ENCODE assay signal across 15 cellular contexts in the genomic region with DNA sequence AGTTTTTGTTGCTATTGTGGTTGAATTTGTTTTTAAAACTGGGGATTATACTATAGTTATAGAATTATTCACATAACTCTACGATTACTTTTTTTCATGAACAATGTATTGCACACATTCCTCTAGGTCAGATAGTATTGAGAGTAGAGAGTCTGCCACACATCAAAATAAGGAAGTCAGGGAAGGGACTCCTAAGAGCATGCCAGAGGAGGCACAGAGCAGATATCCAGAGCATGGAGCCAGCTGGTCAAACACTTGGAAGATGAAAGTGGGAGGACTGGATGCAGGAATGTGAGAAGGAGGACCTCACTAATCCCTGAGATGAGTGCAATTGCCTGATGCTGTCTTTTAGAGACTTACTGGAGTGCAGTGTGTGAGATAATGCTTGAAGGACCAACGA. TPM values are rescaled to one million over a fixed set of nuclear protein-coding genes. Genes with fewer than 3 reads are reported as not detected.
DNase-seq lines count a peak whose midpoint lies in the region; ATAC-seq and TF ChIP-seq lines count a peak whose summit lies in the region.
"Had no signal": no experiment of that assay in that cellular context is flagged by ENCODE, and none has a peak within 500 bp of the region (broad histone marks: within the 10 kb centered on the region; RNA-seq: fewer than 3 reads in every experiment).

No MANE protein-coding gene starts in this region.

- H3K4me2 ChIP-seq in SK-N-SH (no peak overlapping the region), hepatocyte (no peak overlapping the region)

- H3K4me3 ChIP-seq in SK-N-SH (ENCODE audit: low read depth in 2 of 2, low read length in 1 of 2): no peak overlapping the region
- no peak overlapping the region for H3K4me3 ChIP-seq in hepatocyte
- H3K4me3 ChIP-seq in upper lobe of right lung: no peak overlapping the region
- H3K4me3 ChIP-seq in testis: no peak overlapping the region
- H3K4me3 ChIP-seq: SK-N-MC had no signal

- H2AFZ ChIP-seq in SK-N-SH (ENCODE audit: low read depth): no peak overlapping the region
- H2AFZ ChIP-seq in hepatocyte: no peak overlapping the region

- H3F3A ChIP-seq in SK-N-SH (replicated peaks; ENCODE audit: insufficient read depth): no peaks in the 10 kb centered on the region

- H3K27ac ChIP-seq in SK-N-SH (ENCODE audit: low read depth in 2 of 2, low read length in 1 of 2): no peak overlapping the region
- no peak overlapping the region for H3K27ac ChIP-seq in hepatocyte
- H3K27ac ChIP-seq in upper lobe of right lung: no peak overlapping the region
- H3K27ac ChIP-seq in testis: no peak overlapping the region
- H3K27ac ChIP-seq: SK-N-MC had no signal

- intact Hi-C loops in upper lobe of right lung (cut with DNase I): no loop called here
- intact Hi-C loops in testis (cut with DNase I; ENCODE audit: low total_unique reads): no loop called here

- DNase-seq in SK-N-SH (no peak), SKM-1 (lab: John Stamatoyannopoulos, UW; ENCODE audit: unreplicated experiment) (peak; percentile 38), hepatocyte (ENCODE audit: low spot score) (peak; percentile 3), upper lobe of right lung (no peak), testis (no peak), NCI-H2029 treated with DMSO at 0.1 percent for 48 hours (lab: John Stamatoyannopoulos, UW) (no peak)
- DNase-seq: AML-193; CD4-positive, CD25-positive, alpha-beta regulatory T cell; DMS79; NCI-H187 treated with DMSO at 0.1 percent for 48 hours; NCI-H2171; NCI-H446 treated with DMSO at 0.1 percent for 48 hours had no signal

- H4K20me1 ChIP-seq in SK-N-SH (ENCODE audit: insufficient read depth): no peaks in the 10 kb centered on the region
- H4K20me1 ChIP-seq in hepatocyte (ENCODE audit: insufficient read depth, poor library complexity, severe bottlenecking): no peaks in the 10 kb centered on the region

- H3K9me3 ChIP-seq in SK-N-SH (no peaks in the 10 kb centered on the region), hepatocyte (ENCODE audit: low read depth) (no peaks in the 10 kb centered on the region), upper lobe of right lung (no peaks in the 10 kb centered on the region), testis (no peaks in the 10 kb centered on the region)

- H3K36me3 ChIP-seq in SK-N-SH (replicated peaks in 1 of 2; ENCODE audit: control insufficient read depth in 1 of 2, insufficient read depth in 2 of 2, low read length in 1 of 2): no peaks in the 10 kb centered on the region
- no peaks in the 10 kb centered on the region for H3K36me3 ChIP-seq in hepatocyte (replicated peaks; ENCODE audit: insufficient read depth, low read depth)
- H3K36me3 ChIP-seq in upper lobe of right lung: no peaks in the 10 kb centered on the region
- no peaks in the 10 kb centered on the region for H3K36me3 ChIP-seq in testis (ENCODE audit: low read depth, missing control alignments)

- H3K79me2 ChIP-seq in SK-N-SH (ENCODE audit: insufficient read depth) (no peaks in the 10 kb centered on the region), hepatocyte (no peaks in the 10 kb centered on the region)

- TF ChIP-seq EP300 in SK-N-SH (IDR thresholded peaks at IDR 0.05; ENCODE audit: borderline replicate concordance in 1 of 2, low read depth in 1 of 2, low read length in 1 of 2): no peak

- no peak for TF ChIP-seq POLR2A in testis (IDR thresholded peaks at IDR 0.05)

- CTCF ChIA-PET in SK-N-SH (lab: Yijun Ruan, JAX): interaction anchor here (1.6 kb wide), 1 partner anchor 16 kb away, joined by 7 read pairs; no protein-coding TSS in a partner anchor

- TF ChIP-seq CTCF in SK-N-SH (IDR thresholded peaks at IDR 0.05): no peak
- no peak for TF ChIP-seq CTCF in hepatocyte (IDR thresholded peaks at IDR 0.05; ENCODE audit: poor library complexity)
- no peak for TF ChIP-seq CTCF in upper lobe of right lung (IDR thresholded peaks at IDR 0.05)
- TF ChIP-seq CTCF in testis (IDR thresholded peaks at IDR 0.05): no peak

- H3K9ac ChIP-seq in SK-N-SH: no peak overlapping the region

- H3K27me3 ChIP-seq in SK-N-SH (ENCODE audit: insufficient read depth): no peaks in the 10 kb centered on the region; the same call in 1 of the 2 replicates
- H3K27me3 ChIP-seq in hepatocyte: no peaks in the 10 kb centered on the region
- H3K27me3 ChIP-seq in upper lobe of right lung: no peaks in the 10 kb centered on the region
- H3K27me3 ChIP-seq in testis: no peaks in the 10 kb centered on the region

- ATAC-seq in SK-N-SH treated with all-trans-retinoic acid at 6 μM for 48 hours: peak; percentile 44
- ATAC-seq in upper lobe of right lung: peak; percentile 51
- no peak for ATAC-seq in GM21576 (IDR thresholded peaks at IDR 0.05; ENCODE audit: unreplicated experiment)

- H3K9me2 ChIP-seq in SK-N-SH (no peaks in the 10 kb centered on the region), hepatocyte (replicated peaks; ENCODE audit: insufficient read depth) (no peaks in the 10 kb centered on the region)

- POLR2A ChIA-PET in SK-N-SH (lab: Yijun Ruan, JAX): no interaction called here

- WGBS in SK-N-SH (ENCODE audit: low lambda C conversion rate): 21% methylated on average over 2 of the region's 2 CpGs
- WGBS in hepatocyte (ENCODE audit: low lambda C conversion rate, missing lambda C conversion rate): 43% methylated on average over 2 of the region's 2 CpGs
- WGBS in testis, 2 donors: 55 to 64% methylated on average over 2 of the region's 2 CpGs

- TF ChIP-seq RAD21 in SK-N-SH (IDR thresholded peaks at IDR 0.05; ENCODE audit: low read length): no peak

- H3K4me1 ChIP-seq in SK-N-SH (ENCODE audit: control insufficient read depth in 1 of 2, insufficient read depth in 2 of 2, low read depth in 1 of 2, low read length in 1 of 2) (no peaks in the 10 kb centered on the region), hepatocyte (ENCODE audit: insufficient read depth) (no peaks in the 10 kb centered on the region), upper lobe of right lung (no peaks in the 10 kb centered on the region), testis (no peaks in the 10 kb centered on the region)

TF ChIP-seq in SK-N-SH treated with all-trans-retinoic acid at 6 μM for 48 hours, 23 proteins besides CTCF, POLR2A, EP300 and RAD21 (continues in another document):
- TF ChIP-seq ZFP3 (CRISPR knock-in tag; IDR thresholded peaks at IDR 0.05) (no peak), CSDC2 (CRISPR knock-in tag; IDR thresholded peaks at IDR 0.05) (no peak), ISL1 (CRISPR knock-in tag; IDR thresholded peaks at IDR 0.05) (no peak)

TF ChIP-seq in SK-N-SH, 30 proteins besides CTCF, POLR2A, EP300 and RAD21:
- no peak for TF ChIP-seq RXRA (IDR thresholded peaks at IDR 0.05; ENCODE audit: borderline replicate concordance, low read depth)

RNA-seq across cellular contexts. Expression of gene RFX5, which starts 9.6 kb away (rescaled TPM):
- polyA plus RNA-seq in SK-N-SH (2012; rRNA removed): 29.1 and 49.0 TPM in 2 replicates
- polyA plus RNA-seq in SK-N-SH (2012; cell fraction: cytosol; rRNA removed): 31.1 and 32.7 TPM in 2 replicates
- polyA plus RNA-seq in SK-N-SH (2012; cell fraction: nucleus; rRNA removed): 70.3 and 111 TPM in 2 replicates
- 43.0 and 48.8 TPM in 2 replicates for total RNA-seq in hepatocyte
- 14.1 and 18.0 TPM in 2 replicates for polyA plus RNA-seq in hepatocyte
- 45.8 TPM for total RNA-seq in upper lobe of right lung
- 10 to 100 TPM; 18.8 to 19.8 TPM for total RNA-seq in testis
- 43.6 TPM for polyA plus RNA-seq in testis (ENCODE audit: insufficient read depth, low read depth, low replicate concordance)

RNA-seq across cellular contexts. Expression of gene SELENBP1, which starts 15.8 kb away (rescaled TPM):
- polyA plus RNA-seq in SK-N-SH (2012; rRNA removed): 0.11 and 0.16 TPM in 2 replicates
- 0.12 and 0.17 TPM in 2 replicates for polyA plus RNA-seq in SK-N-SH (2012; cell fraction: cytosol; rRNA removed)
- polyA plus RNA-seq in SK-N-SH (2012; cell fraction: nucleus; rRNA removed): 0.30 and 0.35 TPM in 2 replicates
- total RNA-seq in hepatocyte: 49.1 and 63.9 TPM in 2 replicates
- polyA plus RNA-seq in hepatocyte: 86.4 and 101 TPM in 2 replicates
- total RNA-seq in upper lobe of right lung: 321 TPM
- 10 to 100 TPM; 13.0 to 15.1 TPM for total RNA-seq in testis
- polyA plus RNA-seq in testis (ENCODE audit: insufficient read depth, low read depth, low replicate concordance): 31.8 TPM
- total RNA-seq: CD4-positive, CD25-positive, alpha-beta regulatory T cell had no signal
- polyA plus RNA-seq: CD4-positive, CD25-positive, alpha-beta regulatory T cell had no signal

RNA-seq across cellular contexts. Expression of gene PI4KB, which starts 29.5 kb away (rescaled TPM):
- polyA plus RNA-seq in SK-N-SH (2012; rRNA removed) (62.9 and 76.6 TPM in 2 replicates), hepatocyte (55.1 and 60.4 TPM in 2 replicates), testis (ENCODE audit: insufficient read depth, low read depth, low replicate concordance) (86.8 TPM)
- 37.1 and 54.0 TPM in 2 replicates for polyA plus RNA-seq in SK-N-SH (2012; cell fraction: cytosol; rRNA removed)
- polyA plus RNA-seq in SK-N-SH (2012; cell fraction: nucleus; rRNA removed): 90.1 and 105 TPM in 2 replicates
- total RNA-seq in hepatocyte (42.1 and 49.9 TPM in 2 replicates), upper lobe of right lung (65.0 TPM), testis (100 to 1,000 TPM in 1 of 2 donors, 10 to 100 TPM in 1; 87.9 to 103 TPM)

RNA-seq across cellular contexts. Expression of gene PSMB4, which starts 42.7 kb away (rescaled TPM):
- polyA plus RNA-seq in SK-N-SH (2012; rRNA removed) (716 and 754 TPM in 2 replicates), hepatocyte (71.4 and 96.3 TPM in 2 replicates), testis (ENCODE audit: insufficient read depth, low read depth, low replicate concordance) (179 TPM)
- 531 and 586 TPM in 2 replicates for polyA plus RNA-seq in SK-N-SH (2012; cell fraction: cytosol; rRNA removed)
- polyA plus RNA-seq in SK-N-SH (2012; cell fraction: nucleus; rRNA removed): 941 and 989 TPM in 2 replicates
- total RNA-seq in hepatocyte (240 and 275 TPM in 2 replicates), upper lobe of right lung (177 TPM), testis (100 to 1,000 TPM; 155 to 186 TPM)

Comparison
In these comparisons a context has a peak if more than half of its experiments do, and no peak if none do; other contexts are left out.
1. DNase-seq: peak in SKM-1 (single experiment) and hepatocyte (single experiment); none in SK-N-SH (single experiment), upper lobe of right lung (single experiment), testis (single experiment) and NCI-H2029 treated with DMSO at 0.1 percent for 48 hours (single experiment).